ENCODE assay signal across 20 cellular contexts in the genomic region with DNA sequence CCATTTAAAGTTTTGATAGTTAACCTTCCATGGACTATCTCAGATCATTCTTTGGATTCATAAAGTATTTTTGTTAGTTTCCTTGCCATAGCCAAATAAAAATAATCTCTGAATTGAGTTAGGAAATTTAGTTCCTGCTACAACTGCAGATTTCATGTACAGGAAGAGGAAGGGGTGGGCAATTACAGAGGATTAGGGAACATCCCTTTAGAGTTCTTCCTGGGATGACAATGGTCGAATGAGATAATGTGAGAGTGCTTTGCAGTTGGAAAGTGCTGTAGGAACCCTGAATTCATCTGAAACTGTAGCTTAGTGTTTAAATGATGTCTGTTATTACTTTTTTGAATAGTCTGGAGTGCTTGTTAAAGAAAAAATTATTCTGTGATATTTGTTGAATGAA.
DNase-seq lines count a peak whose midpoint lies in the region; ATAC-seq lines count a peak whose summit lies in the region.
"Had no signal": no experiment of that assay in that cellular context is flagged by ENCODE, and none has a peak within 500 bp of the region (broad histone marks: within the 10 kb centered on the region; RNA-seq: fewer than 3 reads in every experiment).

No MANE protein-coding gene starts in this region.

- peak overlapping the region; percentile 66 for H3K27ac Mint-ChIP-seq in dendritic cell treated with granulocyte-macrophage colony-stimulating factor and Interleukin-4, amounts not matched to agents 40 ng/mL and 50 ng/mL, for 4 days
- peak overlapping the region; percentile 55 to 78 for H3K27ac Mint-ChIP-seq in natural killer cell treated with Interleukin-12 subunit alpha and Interleukin-12 subunit beta and Interleukin-15 and Interleukin-18, amount 100 ng/mL, for 72 hours
- no peak overlapping the region for H3K27ac Mint-ChIP-seq in activated CD4-positive, alpha-beta memory T cell treated with anti-CD3 and anti-CD28 coated beads for 36 hours
- H3K27ac Mint-ChIP-seq: activated CD8-positive, alpha-beta T cell treated with anti-CD3 and anti-CD28 coated beads for 36 hours; activated naive CD4-positive, alpha-beta T cell treated with anti-CD3 and anti-CD28 coated beads, Interleukin-2, amount 50 U/mL, for 24 hours; activated T-cell treated with anti-CD3 and anti-CD28 coated beads, Interleukin-2, amount 50 U/mL, for 24 hours; CD8-positive, alpha-beta memory T cell; progenitor cell of endocrine pancreas had no signal

- ATAC-seq in left ventricle myocardium superior: peak; percentile 24
- ATAC-seq in Right ventricle myocardium inferior: no peak
- no peak for ATAC-seq in natural killer cell treated with Interleukin-12 subunit alpha and Interleukin-12 subunit beta and Interleukin-15 and Interleukin-18, amount 100 ng/mL, for 72 hours
- ATAC-seq in HG02973 (IDR thresholded peaks at IDR 0.05; ENCODE audit: unreplicated experiment): no peak
- ATAC-seq: activated CD8-positive, alpha-beta T cell treated with anti-CD3 and anti-CD28 coated beads for 36 hours; body of pancreas had no signal

- H3K4me3 Mint-ChIP-seq in dendritic cell treated with granulocyte-macrophage colony-stimulating factor and Interleukin-4, amounts not matched to agents 40 ng/mL and 50 ng/mL, for 4 days: no peak overlapping the region
- peak overlapping the region; percentile 8 for H3K4me3 Mint-ChIP-seq in natural killer cell treated with Interleukin-12 subunit alpha and Interleukin-12 subunit beta and Interleukin-15 and Interleukin-18, amount 100 ng/mL, for 72 hours
- H3K4me3 Mint-ChIP-seq in activated CD4-positive, alpha-beta memory T cell treated with anti-CD3 and anti-CD28 coated beads for 36 hours: no peak overlapping the region
- H3K4me3 Mint-ChIP-seq: activated CD8-positive, alpha-beta T cell treated with anti-CD3 and anti-CD28 coated beads for 36 hours; activated naive CD4-positive, alpha-beta T cell treated with anti-CD3 and anti-CD28 coated beads, Interleukin-2, amount 50 U/mL, for 24 hours; activated T-cell treated with anti-CD3 and anti-CD28 coated beads, Interleukin-2, amount 50 U/mL, for 24 hours; CD8-positive, alpha-beta memory T cell had no signal

- no peaks in the 10 kb centered on the region for H3K9me3 Mint-ChIP-seq in dendritic cell treated with granulocyte-macrophage colony-stimulating factor and Interleukin-4, amounts not matched to agents 40 ng/mL and 50 ng/mL, for 4 days
- no peaks in the 10 kb centered on the region for H3K9me3 Mint-ChIP-seq in natural killer cell treated with Interleukin-12 subunit alpha and Interleukin-12 subunit beta and Interleukin-15 and Interleukin-18, amount 100 ng/mL, for 72 hours
- H3K9me3 Mint-ChIP-seq in activated CD4-positive, alpha-beta memory T cell treated with anti-CD3 and anti-CD28 coated beads for 36 hours: peaks cover 4% of the 10 kb centered on the region
- H3K9me3 Mint-ChIP-seq: activated CD8-positive, alpha-beta T cell treated with anti-CD3 and anti-CD28 coated beads for 36 hours; activated naive CD4-positive, alpha-beta T cell treated with anti-CD3 and anti-CD28 coated beads, Interleukin-2, amount 50 U/mL, for 24 hours; activated T-cell treated with anti-CD3 and anti-CD28 coated beads, Interleukin-2, amount 50 U/mL, for 24 hours; CD8-positive, alpha-beta memory T cell had no signal

- intact Hi-C loops in left ventricle myocardium superior (cut with micrococcal nuclease): no loop called here
- intact Hi-C loops in Right ventricle myocardium inferior (cut with DNase I): no loop called here
- intact Hi-C loops in dendritic cell treated with granulocyte-macrophage colony-stimulating factor and Interleukin-4, amounts not matched to agents 40 ng/mL and 50 ng/mL, for 4 days (cut with micrococcal nuclease): no loop called here
- intact Hi-C loops in activated CD4-positive, alpha-beta memory T cell treated with anti-CD3 and anti-CD28 coated beads for 36 hours (cut with micrococcal nuclease): no loop called here

- peaks cover 17% of the 10 kb centered on the region for H3K36me3 Mint-ChIP-seq in dendritic cell treated with granulocyte-macrophage colony-stimulating factor and Interleukin-4, amounts not matched to agents 40 ng/mL and 50 ng/mL, for 4 days (ENCODE audit: low read depth)
- peaks cover 22% of the 10 kb centered on the region for H3K36me3 Mint-ChIP-seq in natural killer cell treated with Interleukin-12 subunit alpha and Interleukin-12 subunit beta and Interleukin-15 and Interleukin-18, amount 100 ng/mL, for 72 hours
- no peaks in the 10 kb centered on the region for H3K36me3 Mint-ChIP-seq in activated CD4-positive, alpha-beta memory T cell treated with anti-CD3 and anti-CD28 coated beads for 36 hours

- no peak for DNase-seq in left ventricle myocardium superior
- DNase-seq in Right ventricle myocardium inferior (ENCODE audit: missing footprints): no peak
- no peak for DNase-seq in natural killer cell treated with Interleukin-12 subunit alpha and Interleukin-12 subunit beta and Interleukin-15 and Interleukin-18, amount 100 ng/mL, for 72 hours (ENCODE audit: low spot score)
- DNase-seq in stimulated activated CD4-positive, alpha-beta T cell treated with anti-CD3 and anti-CD28 coated beads, Interleukin-1b, Interleukin-23, amount 100 ng/mL, for 48 hours: no peak
- no peak for DNase-seq in EL
- no peak for DNase-seq in activated CD4-positive, alpha-beta memory T cell treated with anti-CD3 and anti-CD28 coated beads for 36 hours
- DNase-seq: activated CD8-positive, alpha-beta T cell treated with anti-CD3 and anti-CD28 coated beads for 36 hours; activated T-cell treated with anti-CD3 and anti-CD28 coated beads, Interleukin-2, amount 50 U/mL, for 24 hours; body of pancreas; CD8-positive, alpha-beta memory T cell; DND-41; KG1; NCI-H2081; NCI-H524 treated with DMSO at 0.1 percent for 48 hours; SHP77 treated with DMSO at 0.1 percent for 48 hours; T-helper 2 cell had no signal

- peaks cover 72% of the 10 kb centered on the region for H3K4me1 Mint-ChIP-seq in dendritic cell treated with granulocyte-macrophage colony-stimulating factor and Interleukin-4, amounts not matched to agents 40 ng/mL and 50 ng/mL, for 4 days (ENCODE audit: low read depth)
- peaks cover 71 to 73% of the 10 kb centered on the region in 2 donors for H3K4me1 Mint-ChIP-seq in natural killer cell treated with Interleukin-12 subunit alpha and Interleukin-12 subunit beta and Interleukin-15 and Interleukin-18, amount 100 ng/mL, for 72 hours (ENCODE audit: low read depth in 2 of 2)
- H3K4me1 Mint-ChIP-seq in activated CD4-positive, alpha-beta memory T cell treated with anti-CD3 and anti-CD28 coated beads for 36 hours (ENCODE audit: low read depth): peaks cover 16% of the 10 kb centered on the region

- no peaks in the 10 kb centered on the region for H3K27me3 Mint-ChIP-seq in dendritic cell treated with granulocyte-macrophage colony-stimulating factor and Interleukin-4, amounts not matched to agents 40 ng/mL and 50 ng/mL, for 4 days
- H3K27me3 Mint-ChIP-seq in natural killer cell treated with Interleukin-12 subunit alpha and Interleukin-12 subunit beta and Interleukin-15 and Interleukin-18, amount 100 ng/mL, for 72 hours: no peaks in the 10 kb centered on the region
- H3K27me3 Mint-ChIP-seq in activated CD4-positive, alpha-beta memory T cell treated with anti-CD3 and anti-CD28 coated beads for 36 hours: no peaks in the 10 kb centered on the region
- H3K27me3 Mint-ChIP-seq: activated CD8-positive, alpha-beta T cell treated with anti-CD3 and anti-CD28 coated beads for 36 hours; activated naive CD4-positive, alpha-beta T cell treated with anti-CD3 and anti-CD28 coated beads, Interleukin-2, amount 50 U/mL, for 24 hours; activated T-cell treated with anti-CD3 and anti-CD28 coated beads, Interleukin-2, amount 50 U/mL, for 24 hours; CD8-positive, alpha-beta memory T cell; progenitor cell of endocrine pancreas had no signal

- CTCF ChIA-PET in activated CD4-positive, alpha-beta memory T cell treated with anti-CD3 and anti-CD28 coated beads for 36 hours (lab: Charles Lee): interaction anchor here (1.3 to 1.8 kb wide), 2 partner anchors 74 to 156 kb away, joined by 3 to 4 read pairs; no protein-coding TSS in a partner anchor

- POLR2A ChIA-PET in activated CD4-positive, alpha-beta memory T cell treated with anti-CD3 and anti-CD28 coated beads for 36 hours (lab: Charles Lee): no interaction called here
